19 cellular contexts compared by ENCODE assay signal in the genomic region with DNA sequence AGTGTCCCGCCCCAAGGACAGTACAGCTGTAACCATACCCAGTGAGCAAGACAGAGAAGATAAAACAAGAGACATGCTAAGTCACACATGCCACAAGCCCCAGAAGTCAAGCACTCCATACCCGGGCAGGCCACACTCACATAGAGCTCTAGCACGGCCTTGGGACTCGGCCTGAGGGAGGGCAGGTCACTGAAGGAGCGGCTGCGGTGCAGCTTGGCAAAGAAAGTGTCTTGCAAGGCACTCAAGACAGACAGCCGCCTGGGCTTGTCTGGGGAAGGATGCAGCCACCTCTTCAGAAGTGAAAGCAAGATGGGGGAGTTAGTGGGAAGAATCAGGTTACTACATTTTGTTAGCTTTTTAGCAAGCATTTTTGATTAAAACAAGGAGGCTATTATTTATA. TPM values are rescaled to one million over a fixed set of nuclear protein-coding genes. Genes with fewer than 3 reads are reported as not detected.
DNase-seq lines count a peak whose midpoint lies in the region; ATAC-seq, FAIRE-seq and TF ChIP-seq lines count a peak whose summit lies in the region.
"Had no signal": no experiment of that assay in that cellular context is flagged by ENCODE, and none has a peak within 500 bp of the region (broad histone marks: within the 10 kb centered on the region; RNA-seq: fewer than 3 reads in every experiment).

No MANE protein-coding gene starts in this region.

- H3K9me3 Mint-ChIP-seq in activated naive CD4-positive, alpha-beta T cell treated with anti-CD3 and anti-CD28 coated beads for 36 hours: no peaks in the 10 kb centered on the region
- H3K9me3 Mint-ChIP-seq in WTC11: no peaks in the 10 kb centered on the region
- H3K9me3 Mint-ChIP-seq in immature natural killer cell: no peaks in the 10 kb centered on the region
- H3K9me3 Mint-ChIP-seq in stimulated activated naive CD8-positive, alpha-beta T cell treated with anti-CD3 and anti-CD28 coated beads, Interleukin-15, amount 100 ng/mL, for 72 hours: no peaks in the 10 kb centered on the region

- CTCF ChIA-PET in activated naive CD4-positive, alpha-beta T cell treated with anti-CD3 and anti-CD28 coated beads for 36 hours (lab: Charles Lee): interaction anchor here (1.5 kb wide), 1 partner anchor 8 kb away, joined by 5 read pairs; no protein-coding TSS in a partner anchor
- CTCF ChIA-PET in WTC11 (lab: Charles Lee): interaction anchor here (0.8 kb wide), 1 partner anchor 9 kb away, joined by 3 read pairs; no protein-coding TSS in a partner anchor

- peak overlapping the region; percentile 80 for H3K27ac Mint-ChIP-seq in activated naive CD4-positive, alpha-beta T cell treated with anti-CD3 and anti-CD28 coated beads for 36 hours
- H3K27ac Mint-ChIP-seq in WTC11 (peak overlapping the region; percentile 43), immature natural killer cell (peak overlapping the region in 5 of 6 donors; percentile 24 to 76 (median 66))
- peak overlapping the region; percentile 21 to 87 for H3K27ac Mint-ChIP-seq in stimulated activated naive CD8-positive, alpha-beta T cell treated with anti-CD3 and anti-CD28 coated beads, Interleukin-15, amount 100 ng/mL, for 72 hours

- H3K36me3 Mint-ChIP-seq in activated naive CD4-positive, alpha-beta T cell treated with anti-CD3 and anti-CD28 coated beads for 36 hours (ENCODE audit: low read depth): peaks cover 74% of the 10 kb centered on the region
- H3K36me3 Mint-ChIP-seq in WTC11: peaks cover 21% of the 10 kb centered on the region
- H3K36me3 Mint-ChIP-seq in immature natural killer cell: peaks cover 7 to 80% (median 61%) of the 10 kb centered on the region in 3 donors

- intact Hi-C loops in activated naive CD4-positive, alpha-beta T cell treated with anti-CD3 and anti-CD28 coated beads for 36 hours (cut with micrococcal nuclease): no loop called here

- no peak for ATAC-seq in WTC11
- no peak for ATAC-seq in stimulated activated naive CD8-positive, alpha-beta T cell treated with anti-CD3 and anti-CD28 coated beads, Interleukin-15, amount 100 ng/mL, for 72 hours
- no peak for ATAC-seq in HG03095 (IDR thresholded peaks at IDR 0.05; ENCODE audit: unreplicated experiment)
- no peak for ATAC-seq in left lobe of liver

- no peak for DNase-seq in activated naive CD4-positive, alpha-beta T cell treated with anti-CD3 and anti-CD28 coated beads for 36 hours
- DNase-seq in activated naive CD4-positive, alpha-beta T cell treated with anti-CD3 and anti-CD28 coated beads, Interleukin-2, amount 50 U/mL, for 16 hours: no peak
- DNase-seq in WTC11 (ENCODE audit: low spot score) (no peak), immature natural killer cell (no peak), GM12892 (ENCODE audit: insufficient read length) (no peak), left lobe of liver (ENCODE audit: low spot score) (no peak)
- no peak for DNase-seq in stimulated activated naive CD8-positive, alpha-beta T cell treated with anti-CD3 and anti-CD28 coated beads, Interleukin-15, amount 100 ng/mL, for 72 hours
- DNase-seq: activated CD4-positive, alpha-beta T cell treated with anti-CD3 and anti-CD28 coated beads for 4 hours; Calu3; cortex of kidney; GF-D8; GM23248; KG1; NCI-H1092; NCI-H2171 treated with DMSO at 0.1 percent for 48 hours; stimulated activated CD4-positive, alpha-beta T cell treated with anti-CD3 and anti-CD28 coated beads, Interleukin-12 subunit alpha, Interleukin-12 subunit beta, amount 100 ng/mL, for 4 hours had no signal

- no peak overlapping the region for H3K4me3 Mint-ChIP-seq in activated naive CD4-positive, alpha-beta T cell treated with anti-CD3 and anti-CD28 coated beads for 36 hours
- H3K4me3 Mint-ChIP-seq in WTC11 (no peak overlapping the region), immature natural killer cell (no peak overlapping the region)
- H3K4me3 Mint-ChIP-seq in stimulated activated naive CD8-positive, alpha-beta T cell treated with anti-CD3 and anti-CD28 coated beads, Interleukin-15, amount 100 ng/mL, for 72 hours: no peak overlapping the region

- H3K27me3 Mint-ChIP-seq in activated naive CD4-positive, alpha-beta T cell treated with anti-CD3 and anti-CD28 coated beads for 36 hours (ENCODE audit: low read depth): no peaks in the 10 kb centered on the region
- no peaks in the 10 kb centered on the region for H3K27me3 Mint-ChIP-seq in WTC11 (ENCODE audit: low read depth)
- H3K27me3 Mint-ChIP-seq in immature natural killer cell (ENCODE audit: low read depth in 3 of 3): peaks cover 0 to 14% (median 10%) of the 10 kb centered on the region in 3 donors
- no peaks in the 10 kb centered on the region for H3K27me3 Mint-ChIP-seq in stimulated activated naive CD8-positive, alpha-beta T cell treated with anti-CD3 and anti-CD28 coated beads, Interleukin-15, amount 100 ng/mL, for 72 hours

- POLR2A ChIA-PET in WTC11 (lab: Charles Lee): no interaction called here

- no peak for TF ChIP-seq POLR2A in GM12892 (IDR thresholded peaks at IDR 0.05; ENCODE audit: low read depth, low read length)

- no peak for FAIRE-seq in GM12892 (lab: Jason Lieb, UNC)

- peaks cover 55% of the 10 kb centered on the region for H3K4me1 Mint-ChIP-seq in activated naive CD4-positive, alpha-beta T cell treated with anti-CD3 and anti-CD28 coated beads for 36 hours (ENCODE audit: low read depth)
- H3K4me1 Mint-ChIP-seq in WTC11: peaks cover 6% of the 10 kb centered on the region; the same call in 1 of the 2 replicates
- peaks cover 9 to 45% of the 10 kb centered on the region in 2 donors for H3K4me1 Mint-ChIP-seq in immature natural killer cell
- H3K4me1 Mint-ChIP-seq in stimulated activated naive CD8-positive, alpha-beta T cell treated with anti-CD3 and anti-CD28 coated beads, Interleukin-15, amount 100 ng/mL, for 72 hours: peaks cover 79% of the 10 kb centered on the region

- TF ChIP-seq CTCF in WTC11 (IDR thresholded peaks at IDR 0.05): no peak

TF ChIP-seq in WTC11, 78 proteins besides CTCF, POLR2A, EP300 and RAD21:
- no peak for TF ChIP-seq EMX1 (CRISPR knock-in tag; IDR thresholded peaks at IDR 0.05)
- TF ChIP-seq, protein P1, sequence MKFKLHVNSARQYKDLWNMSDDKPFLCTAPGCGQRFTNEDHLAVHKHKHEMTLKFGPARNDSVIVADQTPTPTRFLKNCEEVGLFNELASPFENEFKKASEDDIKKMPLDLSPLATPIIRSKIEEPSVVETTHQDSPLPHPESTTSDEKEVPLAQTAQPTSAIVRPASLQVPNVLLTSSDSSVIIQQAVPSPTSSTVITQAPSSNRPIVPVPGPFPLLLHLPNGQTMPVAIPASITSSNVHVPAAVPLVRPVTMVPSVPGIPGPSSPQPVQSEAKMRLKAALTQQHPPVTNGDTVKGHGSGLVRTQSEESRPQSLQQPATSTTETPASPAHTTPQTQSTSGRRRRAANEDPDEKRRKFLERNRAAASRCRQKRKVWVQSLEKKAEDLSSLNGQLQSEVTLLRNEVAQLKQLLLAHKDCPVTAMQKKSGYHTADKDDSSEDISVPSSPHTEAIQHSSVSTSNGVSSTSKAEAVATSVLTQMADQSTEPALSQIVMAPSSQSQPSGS (CRISPR knock-in tag; IDR thresholded peaks at IDR 0.05; ENCODE audit: borderline replicate concordance, low read depth): no peak

RNA-seq across cellular contexts. Expression of gene ARMH2, which starts 48.7 kb away (rescaled TPM):
- total RNA-seq in activated naive CD4-positive, alpha-beta T cell treated with anti-CD3 and anti-CD28 coated beads for 36 hours: not detected
- total RNA-seq in WTC11 (2021) (not detected in 3 replicates), left lobe of liver (not detected)
- not detected for polyA plus RNA-seq in immature natural killer cell
- polyA plus RNA-seq in GM12892 (2012; ENCODE audit: missing spikeins): not detected
- total RNA-seq: Calu3, GM23248, RPMI7951 had no signal
- polyA plus RNA-seq: AG04450, GM23248 had no signal
